ENCODE assay signal across 34 cellular contexts in genomic region chr3:129929383-129929782, GRCh38. TPM values are rescaled to one million over a fixed set of nuclear protein-coding genes. Genes with fewer than 3 reads are reported as not detected.
"Had no signal": no experiment of that assay in that cellular context is flagged by ENCODE, and none has a peak within 500 bp of the region (broad histone marks: within the 10 kb centered on the region; RNA-seq: fewer than 3 reads in every experiment).

No MANE protein-coding gene starts in this region.

- ATAC-seq: left colon; left lung; lower lobe of right lung; natural killer cell; right lobe of liver; stimulated activated effector memory CD8-positive, alpha-beta T cell treated with anti-CD3 and anti-CD28 coated beads, Interleukin-12 subunit alpha, Interleukin-12 subunit beta, amount 100 ng/mL, for 72 hours; upper lobe of right lung had no signal

- DNase-seq: hypothalamus; immature natural killer cell; kidney; left colon; left lung; lower lobe of right lung; mammary epithelial cell; mesenchymal stem cell; natural killer cell; nephron progenitor cell; ovary; right lobe of liver; small intestine; spleen; stimulated activated CD4-positive, alpha-beta T cell treated with anti-CD3 and anti-CD28 coated beads, Interleukin-4, amount 100 ng/mL, for 24 hours; stimulated activated naive CD4-positive, alpha-beta T cell; tibial artery; trophoblast cell; upper lobe of right lung had no signal

- FAIRE-seq: islet of Langerhans, kidney, small intestine, urothelium cell line had no signal

- H3K4me1 ChIP-seq: left lung, lower lobe of right lung, neural progenitor cell, right atrium auricular region, right lobe of liver, suprapubic skin, upper lobe of right lung had no signal

- H3K27ac ChIP-seq: left lung, lower lobe of right lung, neural progenitor cell, neutrophil, ovary, right atrium auricular region, right lobe of liver, spleen, suprapubic skin, thoracic aorta, tibial artery, upper lobe of right lung had no signal

- H3K4me2 ChIP-seq: neural progenitor cell had no signal

- H2AFZ ChIP-seq: neural progenitor cell had no signal

- H3K4me3 ChIP-seq: left lung, lower lobe of right lung, neural progenitor cell, ovary, right atrium auricular region, right lobe of liver, spleen, suprapubic skin, thoracic aorta, tibial artery, upper lobe of right lung had no signal

- H3K36me3 ChIP-seq: left lung, lower lobe of right lung, neural progenitor cell, neutrophil, ovary, right atrium auricular region, right lobe of liver, spleen, suprapubic skin, thoracic aorta, tibial artery, upper lobe of right lung had no signal

- H3K4me3 Mint-ChIP-seq: immature natural killer cell; natural killer cell; nephron progenitor cell; neural progenitor cell; stimulated activated effector memory CD8-positive, alpha-beta T cell treated with anti-CD3 and anti-CD28 coated beads, Interleukin-12 subunit alpha, Interleukin-12 subunit beta, amount 100 ng/mL, for 72 hours; stimulated activated naive CD8-positive, alpha-beta T cell treated with anti-CD3 and anti-CD28 coated beads, Interleukin-15, Interleukin-2, amounts not matched to agents 100 ng/mL and 50 ng/mL, for 24 hours had no signal

- H3K36me3 Mint-ChIP-seq: neural progenitor cell; stimulated activated effector memory CD8-positive, alpha-beta T cell treated with anti-CD3 and anti-CD28 coated beads, Interleukin-12 subunit alpha, Interleukin-12 subunit beta, amount 100 ng/mL, for 72 hours had no signal

- H3K9ac ChIP-seq: neural progenitor cell had no signal

- H3K27me3 ChIP-seq: left lung, neutrophil, ovary, right atrium auricular region, right lobe of liver, upper lobe of right lung had no signal

- H3K9me3 ChIP-seq: neutrophil, ovary, right lobe of liver, thoracic aorta, upper lobe of right lung had no signal

- H3K27ac Mint-ChIP-seq: immature natural killer cell; natural killer cell; nephron progenitor cell; neural progenitor cell; progenitor cell of endocrine pancreas; stimulated activated effector memory CD8-positive, alpha-beta T cell treated with anti-CD3 and anti-CD28 coated beads, Interleukin-12 subunit alpha, Interleukin-12 subunit beta, amount 100 ng/mL, for 72 hours; stimulated activated naive CD8-positive, alpha-beta T cell treated with anti-CD3 and anti-CD28 coated beads, Interleukin-15, Interleukin-2, amounts not matched to agents 100 ng/mL and 50 ng/mL, for 24 hours had no signal

- H3K4me1 Mint-ChIP-seq: nephron progenitor cell; neural progenitor cell; stimulated activated effector memory CD8-positive, alpha-beta T cell treated with anti-CD3 and anti-CD28 coated beads, Interleukin-12 subunit alpha, Interleukin-12 subunit beta, amount 100 ng/mL, for 72 hours had no signal

RNA-seq across cellular contexts. Expression of gene TRH, which starts 45.1 kb away (rescaled TPM):
- total RNA-seq: kidney, left colon, left lung, lower lobe of right lung, mammary epithelial cell, mucosa of gallbladder, natural killer cell, pulmonary artery endothelial cell, renal cortical epithelial cell, right lobe of liver, subcutaneous adipose tissue, suprapubic skin, thoracic aorta, upper lobe of right lung had no signal
- polyA plus RNA-seq: immature natural killer cell, liver, mammary epithelial cell had no signal
